17 cellular contexts compared by ENCODE assay signal in the genomic region with DNA sequence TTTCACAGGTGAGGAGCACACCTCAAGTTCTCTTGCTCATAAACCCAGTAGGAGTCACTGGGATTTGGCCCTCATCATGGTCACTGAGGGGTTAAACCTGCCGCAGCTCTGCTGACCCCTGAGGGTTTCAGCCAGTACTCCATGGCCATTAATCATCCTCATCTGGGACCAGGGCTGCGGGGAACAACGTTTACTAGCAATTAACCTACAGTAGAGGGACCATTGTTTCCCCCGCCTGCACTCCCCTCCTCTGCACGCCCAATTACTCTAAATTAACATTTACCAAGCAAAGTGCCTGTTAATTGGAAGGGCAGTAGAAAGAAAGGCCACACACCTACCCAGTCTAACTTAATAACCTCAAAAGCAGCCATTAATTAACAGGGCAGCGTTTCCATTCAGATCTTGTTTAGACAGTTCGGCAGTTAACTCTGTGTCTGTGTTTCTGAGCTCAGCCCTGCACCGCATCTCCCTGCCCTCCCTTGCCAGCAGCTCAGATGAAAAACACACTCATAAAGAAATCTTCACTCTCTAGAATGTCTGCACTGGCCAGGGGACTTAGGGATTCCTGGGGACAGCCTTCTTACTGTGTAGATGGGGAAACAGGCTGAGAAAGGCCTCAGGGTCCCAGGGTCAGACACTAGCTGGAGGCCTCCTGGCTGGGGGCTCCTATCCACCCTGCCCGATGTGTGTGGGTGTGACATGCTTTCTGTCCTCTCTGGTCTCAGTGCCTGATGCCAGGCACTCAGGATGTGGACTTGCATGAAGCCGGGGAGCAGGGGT. TPM values are rescaled to one million over a fixed set of nuclear protein-coding genes. Genes with fewer than 3 reads are reported as not detected.
DNase-seq lines count a peak whose midpoint lies in the region; ATAC-seq, FAIRE-seq and TF ChIP-seq lines count a peak whose summit lies in the region.
"Had no signal": no experiment of that assay in that cellular context is flagged by ENCODE, and none has a peak within 500 bp of the region (broad histone marks: within the 10 kb centered on the region; RNA-seq: fewer than 3 reads in every experiment).

No MANE protein-coding gene starts in this region.

- no peaks in the 10 kb centered on the region for H3K79me2 ChIP-seq in astrocyte (ENCODE audit: insufficient read depth, low read length)

- H3K9me3 Mint-ChIP-seq in astrocyte (ENCODE audit: unreplicated experiment) (no peaks in the 10 kb centered on the region), nephron (no peaks in the 10 kb centered on the region)
- peaks cover 0 to 7% of the 10 kb centered on the region in 2 donors for H3K9me3 Mint-ChIP-seq in stimulated activated naive CD8-positive, alpha-beta T cell treated with anti-CD3 and anti-CD28 coated beads, Interleukin-15, amount 100 ng/mL, for 72 hours
- H3K9me3 Mint-ChIP-seq: dendritic cell treated with granulocyte-macrophage colony-stimulating factor and Interleukin-4, amounts not matched to agents 40 ng/mL and 50 ng/mL, for 4 days had no signal

- H3K4me3 Mint-ChIP-seq in astrocyte (ENCODE audit: unreplicated experiment): no peak overlapping the region
- peak overlapping the region; percentile 4 to 35 (median 29) for H3K4me3 Mint-ChIP-seq in nephron
- H3K4me3 Mint-ChIP-seq in stimulated activated naive CD8-positive, alpha-beta T cell treated with anti-CD3 and anti-CD28 coated beads, Interleukin-15, amount 100 ng/mL, for 72 hours: no peak overlapping the region
- H3K4me3 Mint-ChIP-seq: activated CD4-positive, alpha-beta T cell treated with anti-CD3 and anti-CD28 coated beads for 36 hours; dendritic cell treated with granulocyte-macrophage colony-stimulating factor and Interleukin-4, amounts not matched to agents 40 ng/mL and 50 ng/mL, for 4 days had no signal

- H3K27me3 Mint-ChIP-seq in astrocyte (ENCODE audit: low read depth, unreplicated experiment) (no peaks in the 10 kb centered on the region), nephron (ENCODE audit: low read depth) (peaks cover 25% of the 10 kb centered on the region)
- H3K27me3 Mint-ChIP-seq in stimulated activated naive CD8-positive, alpha-beta T cell treated with anti-CD3 and anti-CD28 coated beads, Interleukin-15, amount 100 ng/mL, for 72 hours: peaks cover 9% of the 10 kb centered on the region

- H3K27me3 ChIP-seq in H7 (ENCODE audit: control insufficient read depth, insufficient read depth, low read length) (peaks cover 3% of the 10 kb centered on the region; the same call in 1 of the 2 replicates), astrocyte (ENCODE audit: insufficient read depth, low read length) (peaks cover 16% of the 10 kb centered on the region)
- H3K27me3 ChIP-seq: SJCRH30, suprapubic skin had no signal

- H3K36me3 Mint-ChIP-seq in astrocyte (ENCODE audit: low read depth, unreplicated experiment) (no peaks in the 10 kb centered on the region), nephron (ENCODE audit: low read depth) (no peaks in the 10 kb centered on the region)

- H3K27ac Mint-ChIP-seq in astrocyte (ENCODE audit: unreplicated experiment) (no peak overlapping the region), nephron (peak overlapping the region; percentile 63 to 92 (median 90))
- no peak overlapping the region for H3K27ac Mint-ChIP-seq in stimulated activated naive CD8-positive, alpha-beta T cell treated with anti-CD3 and anti-CD28 coated beads, Interleukin-15, amount 100 ng/mL, for 72 hours
- H3K27ac Mint-ChIP-seq: activated CD4-positive, alpha-beta T cell treated with anti-CD3 and anti-CD28 coated beads for 36 hours; dendritic cell treated with granulocyte-macrophage colony-stimulating factor and Interleukin-4, amounts not matched to agents 40 ng/mL and 50 ng/mL, for 4 days had no signal

- no peak for FAIRE-seq in astrocyte (lab: Jason Lieb, UNC)

- no peaks in the 10 kb centered on the region for H3K36me3 ChIP-seq in H7 (replicated peaks; ENCODE audit: control insufficient read depth, insufficient read depth, low read length)
- H3K36me3 ChIP-seq in astrocyte (ENCODE audit: insufficient read depth, low read length): no peaks in the 10 kb centered on the region
- H3K36me3 ChIP-seq: gastroesophageal sphincter, SJCRH30, suprapubic skin had no signal

- ATAC-seq in stimulated activated naive CD8-positive, alpha-beta T cell treated with anti-CD3 and anti-CD28 coated beads, Interleukin-15, amount 100 ng/mL, for 72 hours: no peak
- no peak for ATAC-seq in HG03442 (IDR thresholded peaks at IDR 0.05; ENCODE audit: unreplicated experiment)
- ATAC-seq: activated CD4-positive, alpha-beta T cell treated with anti-CD3 and anti-CD28 coated beads for 36 hours; gastroesophageal sphincter had no signal

- H3K4me1 ChIP-seq in astrocyte (ENCODE audit: insufficient read depth, low read length): no peaks in the 10 kb centered on the region
- H3K4me1 ChIP-seq: gastroesophageal sphincter, suprapubic skin had no signal

- no peak overlapping the region for H3K27ac ChIP-seq in astrocyte (ENCODE audit: low read depth, low read length)
- H3K27ac ChIP-seq: gastroesophageal sphincter, HL-60, SJCRH30, suprapubic skin had no signal

- H4K20me1 ChIP-seq in astrocyte (ENCODE audit: insufficient read depth, low read length): no peaks in the 10 kb centered on the region

- no peak overlapping the region for H3K4me2 ChIP-seq in astrocyte (ENCODE audit: low read length)

- no peak overlapping the region for H3K4me3 ChIP-seq in H7 (ENCODE audit: insufficient read depth, low read depth, low read length)
- H3K4me3 ChIP-seq in astrocyte (ENCODE audit: insufficient read depth, low read depth, low read length): no peak overlapping the region
- H3K4me3 ChIP-seq: gastroesophageal sphincter, SJCRH30, suprapubic skin had no signal

- TF ChIP-seq CTCF in astrocyte (IDR thresholded peaks at IDR 0.05; ENCODE audit: insufficient read depth, low read depth, low read length) (no peak), nephron (IDR thresholded peaks at IDR 0.05; ENCODE audit: unreplicated experiment in 3 of 3) (peak in 2 of 3 experiments; percentile 20 to 30)

- no peaks in the 10 kb centered on the region for H3K9me3 ChIP-seq in astrocyte (ENCODE audit: insufficient read depth, low read depth, low read length)
- H3K9me3 ChIP-seq: gastroesophageal sphincter, SJCRH30, suprapubic skin had no signal

- peak overlapping the region; percentile 24 for H2AFZ ChIP-seq in astrocyte (ENCODE audit: low read depth, low read length)

- DNase-seq in H7: peak; percentile 69
- DNase-seq in NCI-H1694 treated with DMSO at 0.1 percent for 48 hours (lab: John Stamatoyannopoulos, UW): peak; percentile 41
- DNase-seq in astrocyte (ENCODE audit: low read depth): no peak
- no peak for DNase-seq in stimulated activated naive CD8-positive, alpha-beta T cell treated with anti-CD3 and anti-CD28 coated beads, Interleukin-15, amount 100 ng/mL, for 72 hours
- no peak for DNase-seq in stimulated activated CD4-positive, alpha-beta T cell treated with anti-CD3 and anti-CD28 coated beads, Interleukin-4, amount 100 ng/mL, for 4 hours
- no peak for DNase-seq in HT-29 (ENCODE audit: low spot score)
- DNase-seq: activated CD4-positive, alpha-beta T cell treated with anti-CD3 and anti-CD28 coated beads for 36 hours; activated gamma-delta T cell treated with Interleukin-2 at 50 U/mL for 16 hours; NCI-H2029; posterior cingulate gyrus; SJCRH30 had no signal

- H3K4me1 Mint-ChIP-seq in astrocyte (ENCODE audit: low read depth, unreplicated experiment) (peaks cover 8% of the 10 kb centered on the region), nephron (peaks cover 52% of the 10 kb centered on the region)
- H3K4me1 Mint-ChIP-seq in stimulated activated naive CD8-positive, alpha-beta T cell treated with anti-CD3 and anti-CD28 coated beads, Interleukin-15, amount 100 ng/mL, for 72 hours: peaks cover 86% of the 10 kb centered on the region

- no peak overlapping the region for H3K9ac ChIP-seq in astrocyte (ENCODE audit: low read length)

RNA-seq across cellular contexts. Expression of gene ALG2, which starts 51.6 kb away (rescaled TPM):
- total RNA-seq in H7 (2014; rRNA removed; shearing (Covaris generic)): 32.6 and 35.2 TPM in 2 replicates
- total RNA-seq in astrocyte: 33.3 and 35.7 TPM in 2 replicates
- 41.3 and 43.0 TPM in 2 replicates for total RNA-seq in HT-29 (2014; rRNA removed; shearing (Covaris generic))

RNA-seq across cellular contexts. Expression of gene SEC61B, which starts 51.9 kb away (rescaled TPM):
- 115 and 150 TPM in 2 replicates for total RNA-seq in H7 (2014; rRNA removed; shearing (Covaris generic))
- 263 and 266 TPM in 2 replicates for total RNA-seq in astrocyte
- 116 and 125 TPM in 2 replicates for total RNA-seq in HT-29 (2014; rRNA removed; shearing (Covaris generic))

Comparison
In these comparisons a context has a peak if more than half of its experiments do, and no peak if none do; other contexts are left out.
1. DNase-seq: peak in H7 (single experiment) and NCI-H1694 treated with DMSO at 0.1 percent for 48 hours (single experiment); none in astrocyte (single experiment), stimulated activated naive CD8-positive, alpha-beta T cell treated with anti-CD3 and anti-CD28 coated beads, Interleukin-15, amount 100 ng/mL, for 72 hours (0 of 2), stimulated activated CD4-positive, alpha-beta T cell treated with anti-CD3 and anti-CD28 coated beads, Interleukin-4, amount 100 ng/mL, for 4 hours (0 of 2) and HT-29 (single experiment).
2. H3K27ac Mint-ChIP-seq: peak in nephron (3 of 3); none in astrocyte (single experiment) and stimulated activated naive CD8-positive, alpha-beta T cell treated with anti-CD3 and anti-CD28 coated beads, Interleukin-15, amount 100 ng/mL, for 72 hours (0 of 2).
3. H3K4me3 Mint-ChIP-seq: peak in nephron (3 of 3); none in astrocyte (single experiment) and stimulated activated naive CD8-positive, alpha-beta T cell treated with anti-CD3 and anti-CD28 coated beads, Interleukin-15, amount 100 ng/mL, for 72 hours (0 of 2).